Comparison of ENCODE assay signal across 1 cellular context in genomic region chr10:100968839-100969174, GRCh38.
TF ChIP-seq lines count a peak whose summit lies in the region.

No MANE protein-coding gene starts in this region.

TF ChIP-seq in endothelial cell of umbilical vein, 7 proteins besides CTCF, POLR2A, EP300 and RAD21:
- TF ChIP-seq JUN (IDR thresholded peaks at IDR 0.05; ENCODE audit: borderline replicate concordance, insufficient read depth, insufficient read length, low read depth) (no peak), MAX (IDR thresholded peaks at IDR 0.05; ENCODE audit: insufficient read depth, insufficient read length) (no peak), EZH2 (IDR thresholded peaks at IDR 0.05; ENCODE audit: borderline replicate concordance, low read depth, low read length, severe bottlenecking) (peak; percentile 1)
